In genomic region chr19:45150731-45151725, GRCh38 we compare ENCODE assay signal across 1 cellular context.
TF ChIP-seq lines count a peak whose summit lies in the region.

No MANE protein-coding gene starts in this region.

TF ChIP-seq in HEK293, 187 proteins besides CTCF, POLR2A, EP300 and RAD21:
- TF ChIP-seq BCL6B (tag by site-specific recombination; IDR thresholded peaks at IDR 0.05), result no peak
- peak; percentile 78 for TF ChIP-seq ZFHX2 (tag by site-specific recombination; conservative IDR thresholded peaks at IDR 0.05)
- TF ChIP-seq ZBTB48 (tag by site-specific recombination; IDR thresholded peaks at IDR 0.05), result 0 out of 2 replicates have a peak, but pooled peaks have one; percentile 36
- TF ChIP-seq EGR2 (tag by site-specific recombination; IDR thresholded peaks at IDR 0.05; ENCODE audit: low read depth), result 0 out of 2 replicates have a peak, but pooled peaks have one; percentile 74
- TF ChIP-seq HIC1 (tag by site-specific recombination; IDR thresholded peaks at IDR 0.05), result peak; percentile 50; the same call in 1 of the 2 replicates
- no peak for TF ChIP-seq ZNF549 (tag by site-specific recombination; IDR thresholded peaks at IDR 0.05)
- no peak for TF ChIP-seq ZNF621 (tag by site-specific recombination; IDR thresholded peaks at IDR 0.05)
- peak; percentile 69; the same call in 1 of the 2 replicates for TF ChIP-seq ZIC2 (tag by site-specific recombination; IDR thresholded peaks at IDR 0.05)
- 0 out of 2 replicates have a peak, but pooled peaks have one; percentile 19 for TF ChIP-seq ZBTB10 (tag by site-specific recombination; IDR thresholded peaks at IDR 0.05)
- 0 out of 2 replicates have a peak, but pooled peaks have one; percentile 19 for TF ChIP-seq GLIS1 (tag by site-specific recombination; IDR thresholded peaks at IDR 0.05)
